In the genomic region with DNA sequence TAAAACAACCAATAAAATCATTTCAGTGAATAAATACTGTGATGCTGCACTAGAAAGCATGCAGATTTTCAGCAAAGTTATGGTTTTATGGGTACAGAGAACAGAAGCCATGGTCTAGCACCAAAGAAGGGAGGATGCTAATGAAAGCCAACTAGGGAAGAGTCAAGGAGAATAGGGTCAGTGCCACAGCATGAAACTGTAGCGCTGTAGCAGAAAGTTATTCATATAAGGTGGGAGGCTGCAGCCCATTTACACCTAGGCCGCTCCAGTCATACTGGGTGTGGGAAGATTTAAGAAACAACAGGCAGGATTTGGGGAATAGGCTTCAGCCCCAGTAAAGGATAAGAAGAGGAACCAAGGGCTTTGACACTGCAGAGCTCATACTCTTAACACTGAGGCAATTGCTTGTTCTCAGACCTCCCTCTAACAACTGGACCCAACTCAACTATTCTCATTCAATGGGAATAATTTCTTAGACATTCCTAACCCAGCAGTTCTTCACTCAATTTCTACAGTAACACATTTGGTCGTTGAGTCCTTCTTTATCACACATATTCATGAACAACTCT, we compare ENCODE assay signal across 13 cellular contexts. TPM values are rescaled to one million over a fixed set of nuclear protein-coding genes. Genes with fewer than 3 reads are reported as not detected.
DNase-seq lines count a peak whose midpoint lies in the region; ATAC-seq, FAIRE-seq and TF ChIP-seq lines count a peak whose summit lies in the region.
"Had no signal": no experiment of that assay in that cellular context is flagged by ENCODE, and none has a peak within 500 bp of the region (broad histone marks: within the 10 kb centered on the region; RNA-seq: fewer than 3 reads in every experiment).

No MANE protein-coding gene starts in this region.

- no peak overlapping the region for H3K27ac ChIP-seq in psoas muscle
- H3K27ac ChIP-seq in A673 (ENCODE audit: low read depth, low read length, poor library complexity, severe bottlenecking) = no peak overlapping the region

- H3K4me3 ChIP-seq in psoas muscle = peak overlapping the region; percentile 67
- no peak overlapping the region for H3K4me3 ChIP-seq in A673 (ENCODE audit: low read depth, low read length, poor library complexity, severe bottlenecking)
- H3K4me3 ChIP-seq: HAP-1 had no signal

- H3K27ac Mint-ChIP-seq in activated CD4-positive, alpha-beta T cell treated with anti-CD3 and anti-CD28 coated beads for 36 hours = peak overlapping the region; percentile 100
- H3K27ac Mint-ChIP-seq in activated naive CD8-positive, alpha-beta T cell treated with anti-CD3 and anti-CD28 coated beads, Interleukin-2, amount 50 U/mL, for 24 hours = peak overlapping the region; percentile 95
- H3K27ac Mint-ChIP-seq: mesothelial cell of epicardium had no signal

- intact Hi-C loops in activated CD4-positive, alpha-beta T cell treated with anti-CD3 and anti-CD28 coated beads for 36 hours (cut with DNase I, micrococcal nuclease) = loop anchor here (5.0 kb wide), 4 partner anchors 908 to 1877 kb away; partner anchors contain the start of genes ETV3 (in 2 of the 2) and DCAF8 (in 1 of the 2)
- intact Hi-C loops in psoas muscle (cut with DNase I) = no loop called here
- intact Hi-C loops in A673 (cut with micrococcal nuclease; ENCODE audit: unreplicated experiment) = loop anchor here (5.0 kb wide), 1 partner anchor 43 kb away; no protein-coding TSS in a partner anchor

- no peak for DNase-seq in activated CD4-positive, alpha-beta T cell treated with anti-CD3 and anti-CD28 coated beads for 36 hours
- no peak for DNase-seq in activated CD4-positive, alpha-beta T cell treated with anti-CD3 and anti-CD28 coated beads, Interleukin-2, amount 50 U/mL, for 4 hours
- DNase-seq in GM19239 (ENCODE audit: insufficient read length, low spot score) = no peak
- DNase-seq in activated naive CD8-positive, alpha-beta T cell treated with anti-CD3 and anti-CD28 coated beads, Interleukin-2, amount 50 U/mL, for 24 hours = no peak
- DNase-seq in psoas muscle = no peak
- DNase-seq in islet precursor cell = no peak
- DNase-seq in NK-92 treated with Interleukin-12 subunit alpha and Interleukin-12 subunit beta, amount 100 ng/mL, for 24 hours (lab: John Stamatoyannopoulos, UW) = no peak
- DNase-seq in A673 (ENCODE audit: low spot score) = no peak
- DNase-seq: NCI-H2081, PC-3 had no signal

- no peaks in the 10 kb centered on the region for H3K4me1 ChIP-seq in psoas muscle
- H3K4me1 ChIP-seq in A673 (ENCODE audit: insufficient read depth, low read length, poor library complexity, severe bottlenecking) = peaks cover 14% of the 10 kb centered on the region
- H3K4me1 ChIP-seq: HAP-1 had no signal

- peaks cover 36% of the 10 kb centered on the region for H3K4me1 Mint-ChIP-seq in activated CD4-positive, alpha-beta T cell treated with anti-CD3 and anti-CD28 coated beads for 36 hours
- H3K4me1 Mint-ChIP-seq in activated naive CD8-positive, alpha-beta T cell treated with anti-CD3 and anti-CD28 coated beads, Interleukin-2, amount 50 U/mL, for 24 hours = peaks cover 58% of the 10 kb centered on the region

- peak overlapping the region; percentile 82 for H3K4me3 Mint-ChIP-seq in activated CD4-positive, alpha-beta T cell treated with anti-CD3 and anti-CD28 coated beads for 36 hours
- peak overlapping the region; percentile 90 for H3K4me3 Mint-ChIP-seq in activated naive CD8-positive, alpha-beta T cell treated with anti-CD3 and anti-CD28 coated beads, Interleukin-2, amount 50 U/mL, for 24 hours
- H3K4me3 Mint-ChIP-seq: mesothelial cell of epicardium had no signal

- ATAC-seq in activated CD4-positive, alpha-beta T cell treated with anti-CD3 and anti-CD28 coated beads for 36 hours = no peak
- no peak for ATAC-seq in activated naive CD8-positive, alpha-beta T cell treated with anti-CD3 and anti-CD28 coated beads, Interleukin-2, amount 50 U/mL, for 24 hours
- no peak for ATAC-seq in psoas muscle
- ATAC-seq: PC-3 had no signal

- no peaks in the 10 kb centered on the region for H3K27me3 ChIP-seq in psoas muscle (ENCODE audit: insufficient read depth in 3 of 3, low read length in 2 of 3)
- no peaks in the 10 kb centered on the region for H3K27me3 ChIP-seq in A673 (replicated peaks; ENCODE audit: insufficient read depth, low read depth, low read length, poor library complexity)

- WGBS in psoas muscle, 3 donors = 87 to 92% (median 90%) methylated on average over 3 of the region's 3 CpGs

- H3K27me3 Mint-ChIP-seq in activated CD4-positive, alpha-beta T cell treated with anti-CD3 and anti-CD28 coated beads for 36 hours = no peaks in the 10 kb centered on the region
- H3K27me3 Mint-ChIP-seq in activated naive CD8-positive, alpha-beta T cell treated with anti-CD3 and anti-CD28 coated beads, Interleukin-2, amount 50 U/mL, for 24 hours = no peaks in the 10 kb centered on the region

- no TSS peak for BruUV-seq in A673 (replicated peaks; lab: Mats Ljungman, UMichigan)

- POLR2A ChIA-PET in activated CD4-positive, alpha-beta T cell treated with anti-CD3 and anti-CD28 coated beads for 36 hours (lab: Charles Lee) = interaction anchor here (1.7 to 2.5 kb wide), 2 partner anchors 63 to 75 kb away, joined by 4 to 18 read pairs; partner anchors contain the start of gene AIM2
- POLR2A ChIA-PET in A673 (lab: Charles Lee; ENCODE audit: low non-redundant PET) = no interaction called here

- FAIRE-seq in GM19239 (lab: Jason Lieb, UNC) = peak; percentile 93

- H3K9me3 ChIP-seq in psoas muscle (no peaks in the 10 kb centered on the region), A673 (ENCODE audit: low read depth, low read length, poor library complexity, severe bottlenecking) (no peaks in the 10 kb centered on the region)
- H3K9me3 ChIP-seq: HAP-1 had no signal

- no peaks in the 10 kb centered on the region for H3K9me3 Mint-ChIP-seq in activated CD4-positive, alpha-beta T cell treated with anti-CD3 and anti-CD28 coated beads for 36 hours (ENCODE audit: low read depth)
- no peaks in the 10 kb centered on the region for H3K9me3 Mint-ChIP-seq in activated naive CD8-positive, alpha-beta T cell treated with anti-CD3 and anti-CD28 coated beads, Interleukin-2, amount 50 U/mL, for 24 hours
- H3K9me3 Mint-ChIP-seq: mesothelial cell of epicardium had no signal

- CTCF ChIA-PET in activated CD4-positive, alpha-beta T cell treated with anti-CD3 and anti-CD28 coated beads for 36 hours (lab: Charles Lee) = no interaction called here
- CTCF ChIA-PET in A673 (lab: Charles Lee) = no interaction called here

- peaks cover 86% of the 10 kb centered on the region for H3K36me3 Mint-ChIP-seq in activated CD4-positive, alpha-beta T cell treated with anti-CD3 and anti-CD28 coated beads for 36 hours (ENCODE audit: low read depth)
- H3K36me3 Mint-ChIP-seq in activated naive CD8-positive, alpha-beta T cell treated with anti-CD3 and anti-CD28 coated beads, Interleukin-2, amount 50 U/mL, for 24 hours (ENCODE audit: low read depth) = peaks cover 82% of the 10 kb centered on the region

- no peak for TF ChIP-seq CTCF in psoas muscle (IDR thresholded peaks at IDR 0.05)
- TF ChIP-seq CTCF in A673 (conservative IDR thresholded peaks at IDR 0.05; ENCODE audit: low read depth, low read length) = no peak

- peaks cover 3 to 31% of the 10 kb centered on the region in 2 donors for H3K36me3 ChIP-seq in psoas muscle (ENCODE audit: insufficient read depth in 1 of 2, low read depth in 1 of 2)
- peaks cover 29% of the 10 kb centered on the region for H3K36me3 ChIP-seq in A673 (ENCODE audit: insufficient read depth, low read length, poor library complexity, severe bottlenecking)
- H3K36me3 ChIP-seq: HAP-1 had no signal

RNA-seq across cellular contexts. Expression of gene IFI16, which starts 4.4 kb away (rescaled TPM):
- 100 to 1,000 TPM; 263 to 308 TPM for total RNA-seq in activated CD4-positive, alpha-beta T cell treated with anti-CD3 and anti-CD28 coated beads for 36 hours
- 10 to 100 TPM; 12.6 to 29.4 (median 15.3) TPM for total RNA-seq in psoas muscle
- 10 to 100 TPM in 2 of 3 donors, 1 to 10 TPM in 1; 9.6 to 14.0 (median 13.0) TPM for polyA plus RNA-seq in psoas muscle
- 68.1 and 87.4 TPM in 2 replicates for total RNA-seq in A673 (2021)
- total RNA-seq: G401 had no signal

Comparison
In these comparisons a context has a peak if more than half of its experiments do, and no peak if none do; other contexts are left out.
1. intact Hi-C loops: an anchor here in activated CD4-positive, alpha-beta T cell treated with anti-CD3 and anti-CD28 coated beads for 36 hours (5.0 kb wide) and A673 (5.0 kb wide); none called in psoas muscle.